In the genomic region with DNA sequence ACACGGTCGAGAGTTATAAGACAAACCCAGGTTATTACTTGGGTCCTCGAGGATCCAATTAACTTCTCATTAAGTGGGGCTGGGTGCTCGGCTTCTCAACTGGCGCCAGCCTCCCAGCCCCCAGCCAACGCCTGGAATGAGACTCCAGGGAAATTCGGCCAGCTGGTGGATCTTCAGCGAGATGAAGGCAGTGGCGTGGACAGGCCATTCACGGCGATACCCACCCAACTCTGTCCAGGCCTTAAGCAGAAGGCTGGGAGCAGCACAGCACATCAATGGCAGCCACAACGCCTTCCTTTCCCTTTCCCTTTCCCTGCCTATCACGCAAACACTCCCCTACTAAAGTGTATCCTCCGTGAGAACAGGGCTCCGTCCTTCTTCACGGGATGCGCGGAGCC, we compare ENCODE assay signal across 1 cellular context.
TF ChIP-seq lines count a peak whose summit lies in the region.

No MANE protein-coding gene starts in this region.

TF ChIP-seq in IMR-90, 13 proteins besides CTCF, POLR2A, EP300 and RAD21 (continued from another document):
- TF ChIP-seq, protein P1, sequence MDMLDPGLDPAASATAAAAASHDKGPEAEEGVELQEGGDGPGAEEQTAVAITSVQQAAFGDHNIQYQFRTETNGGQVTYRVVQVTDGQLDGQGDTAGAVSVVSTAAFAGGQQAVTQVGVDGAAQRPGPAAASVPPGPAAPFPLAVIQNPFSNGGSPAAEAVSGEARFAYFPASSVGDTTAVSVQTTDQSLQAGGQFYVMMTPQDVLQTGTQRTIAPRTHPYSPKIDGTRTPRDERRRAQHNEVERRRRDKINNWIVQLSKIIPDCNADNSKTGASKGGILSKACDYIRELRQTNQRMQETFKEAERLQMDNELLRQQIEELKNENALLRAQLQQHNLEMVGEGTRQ (IDR thresholded peaks at IDR 0.05; ENCODE audit: low read depth, low read length), result no peak
- TF ChIP-seq MXI1 (IDR thresholded peaks at IDR 0.05; ENCODE audit: borderline replicate concordance, low read depth, low read length), result no peak
- TF ChIP-seq FOS (IDR thresholded peaks at IDR 0.05; ENCODE audit: low read depth, low read length), result no peak
- TF ChIP-seq, protein P2, sequence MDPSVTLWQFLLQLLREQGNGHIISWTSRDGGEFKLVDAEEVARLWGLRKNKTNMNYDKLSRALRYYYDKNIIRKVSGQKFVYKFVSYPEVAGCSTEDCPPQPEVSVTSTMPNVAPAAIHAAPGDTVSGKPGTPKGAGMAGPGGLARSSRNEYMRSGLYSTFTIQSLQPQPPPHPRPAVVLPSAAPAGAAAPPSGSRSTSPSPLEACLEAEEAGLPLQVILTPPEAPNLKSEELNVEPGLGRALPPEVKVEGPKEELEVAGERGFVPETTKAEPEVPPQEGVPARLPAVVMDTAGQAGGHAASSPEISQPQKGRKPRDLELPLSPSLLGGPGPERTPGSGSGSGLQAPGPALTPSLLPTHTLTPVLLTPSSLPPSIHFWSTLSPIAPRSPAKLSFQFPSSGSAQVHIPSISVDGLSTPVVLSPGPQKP (IDR thresholded peaks at IDR 0.05; ENCODE audit: borderline replicate concordance, low read depth, low read length), result no peak
